Comparison of ENCODE assay signal across 8 cellular contexts in genomic region chr12:131828671-131829350, GRCh38. TPM values are rescaled to one million over a fixed set of nuclear protein-coding genes. Genes with fewer than 3 reads are reported as not detected.
DNase-seq lines count a peak whose midpoint lies in the region; ATAC-seq, FAIRE-seq and TF ChIP-seq lines count a peak whose summit lies in the region.

No MANE protein-coding gene starts in this region.

- TF ChIP-seq POLR2A in gastroesophageal sphincter (IDR thresholded peaks at IDR 0.05) (no peak), GM12892 (IDR thresholded peaks at IDR 0.05; ENCODE audit: low read depth, low read length) (no peak)

- H3K36me3 Mint-ChIP-seq in activated CD4-positive, alpha-beta T cell treated with anti-CD3 and anti-CD28 coated beads for 36 hours (ENCODE audit: low read depth), result no peaks in the 10 kb centered on the region
- no peaks in the 10 kb centered on the region for H3K36me3 Mint-ChIP-seq in activated CD4-positive, alpha-beta T cell treated with anti-CD3 and anti-CD28 coated beads, Interleukin-2, amount 10 ng/mL, durations not matched to agents 7 days and 5 days (ENCODE audit: low read depth)
- H3K36me3 Mint-ChIP-seq in WTC11, result no peaks in the 10 kb centered on the region

- TF ChIP-seq CTCF in WTC11 (IDR thresholded peaks at IDR 0.05) (no peak), gastroesophageal sphincter (IDR thresholded peaks at IDR 0.05) (no peak), retinal pigment epithelial cell (conservative IDR thresholded peaks at IDR 0.05; ENCODE audit: low read depth, low read length) (no peak)

- CTCF ChIA-PET in activated CD4-positive, alpha-beta T cell treated with anti-CD3 and anti-CD28 coated beads for 36 hours (lab: Charles Lee), result interaction anchor here (0.6 kb wide), 1 partner anchor 734 kb away, joined by 3 read pairs; no protein-coding TSS in a partner anchor
- CTCF ChIA-PET in activated CD4-positive, alpha-beta T cell treated with anti-CD3 and anti-CD28 coated beads, Interleukin-2, amount 10 ng/mL, durations not matched to agents 7 days and 5 days (lab: Charles Lee), result no interaction called here
- CTCF ChIA-PET in WTC11 (lab: Charles Lee), result interaction anchor here (0.9 to 1.5 kb wide), 5 partner anchors 22 to 697 kb away, joined by 3 to 6 read pairs (median 3); no protein-coding TSS in a partner anchor

- POLR2A ChIA-PET in activated CD4-positive, alpha-beta T cell treated with anti-CD3 and anti-CD28 coated beads for 36 hours (lab: Charles Lee), result no interaction called here
- POLR2A ChIA-PET in activated CD4-positive, alpha-beta T cell treated with anti-CD3 and anti-CD28 coated beads, Interleukin-2, amount 10 ng/mL, durations not matched to agents 7 days and 5 days (lab: Charles Lee), result no interaction called here
- POLR2A ChIA-PET in WTC11 (lab: Charles Lee), result no interaction called here

- H3K36me3 ChIP-seq in gastroesophageal sphincter, result no peaks in the 10 kb centered on the region

- intact Hi-C loops in activated CD4-positive, alpha-beta T cell treated with anti-CD3 and anti-CD28 coated beads for 36 hours (cut with DNase I, micrococcal nuclease), result loop anchor here in 1 of 2 experiments (1.0 to 2.0 kb wide), 3 partner anchors 118 to 220 kb away; partner anchors contain the start of genes EP400 and SFSWAP

- no peak for FAIRE-seq in GM12892 (lab: Jason Lieb, UNC)

- H3K9me3 ChIP-seq in gastroesophageal sphincter, result no peaks in the 10 kb centered on the region

- no peak overlapping the region for H3K27ac Mint-ChIP-seq in activated CD4-positive, alpha-beta T cell treated with anti-CD3 and anti-CD28 coated beads for 36 hours
- no peak overlapping the region for H3K27ac Mint-ChIP-seq in activated CD4-positive, alpha-beta T cell treated with anti-CD3 and anti-CD28 coated beads, Interleukin-2, amount 10 ng/mL, durations not matched to agents 7 days and 5 days
- no peak overlapping the region for H3K27ac Mint-ChIP-seq in WTC11

- no peak for TF ChIP-seq EP300 in gastroesophageal sphincter (IDR thresholded peaks at IDR 0.05)

- peaks cover 46% of the 10 kb centered on the region for H3K27me3 Mint-ChIP-seq in activated CD4-positive, alpha-beta T cell treated with anti-CD3 and anti-CD28 coated beads for 36 hours
- H3K27me3 Mint-ChIP-seq in activated CD4-positive, alpha-beta T cell treated with anti-CD3 and anti-CD28 coated beads, Interleukin-2, amount 10 ng/mL, durations not matched to agents 7 days and 5 days, result peaks cover 50% of the 10 kb centered on the region
- peaks cover 19% of the 10 kb centered on the region for H3K27me3 Mint-ChIP-seq in WTC11 (ENCODE audit: low read depth)

- no peaks in the 10 kb centered on the region for H3K9me3 Mint-ChIP-seq in activated CD4-positive, alpha-beta T cell treated with anti-CD3 and anti-CD28 coated beads for 36 hours (ENCODE audit: low read depth)
- no peaks in the 10 kb centered on the region for H3K9me3 Mint-ChIP-seq in activated CD4-positive, alpha-beta T cell treated with anti-CD3 and anti-CD28 coated beads, Interleukin-2, amount 10 ng/mL, durations not matched to agents 7 days and 5 days
- H3K9me3 Mint-ChIP-seq in WTC11, result no peaks in the 10 kb centered on the region

- peaks cover 92% of the 10 kb centered on the region for H3K27me3 ChIP-seq in gastroesophageal sphincter

- ATAC-seq in activated CD4-positive, alpha-beta T cell treated with anti-CD3 and anti-CD28 coated beads for 36 hours, result no peak
- ATAC-seq in WTC11 (peak; percentile 42), gastroesophageal sphincter (no peak), HG03565 (IDR thresholded peaks at IDR 0.05; ENCODE audit: unreplicated experiment) (no peak)

- no CpG with 5 or more reads among the region's 64 CpGs for WGBS in gastroesophageal sphincter (ENCODE audit: low coverage in 1 of 2), 2 donors

- H3K27ac ChIP-seq in gastroesophageal sphincter, result peak overlapping the region in 3 of 4 donors; percentile 20 to 76 (median 42)

- H3K4me1 Mint-ChIP-seq in activated CD4-positive, alpha-beta T cell treated with anti-CD3 and anti-CD28 coated beads for 36 hours, result peaks cover 11% of the 10 kb centered on the region
- H3K4me1 Mint-ChIP-seq in activated CD4-positive, alpha-beta T cell treated with anti-CD3 and anti-CD28 coated beads, Interleukin-2, amount 10 ng/mL, durations not matched to agents 7 days and 5 days, result peaks cover 13% of the 10 kb centered on the region
- peaks cover 21% of the 10 kb centered on the region for H3K4me1 Mint-ChIP-seq in WTC11

- peak overlapping the region; percentile 33 for H3K4me3 Mint-ChIP-seq in activated CD4-positive, alpha-beta T cell treated with anti-CD3 and anti-CD28 coated beads for 36 hours
- no peak overlapping the region for H3K4me3 Mint-ChIP-seq in activated CD4-positive, alpha-beta T cell treated with anti-CD3 and anti-CD28 coated beads, Interleukin-2, amount 10 ng/mL, durations not matched to agents 7 days and 5 days
- H3K4me3 Mint-ChIP-seq in WTC11, result peak overlapping the region; percentile 77

- H3K4me1 ChIP-seq in gastroesophageal sphincter, result peaks cover 0 to 57% (median 30%) of the 10 kb centered on the region in 3 donors

- peak; percentile 42 for DNase-seq in activated CD4-positive, alpha-beta T cell treated with anti-CD3 and anti-CD28 coated beads for 36 hours
- no peak for DNase-seq in activated CD4-positive, alpha-beta T cell treated with anti-CD3 and anti-CD28 coated beads, Interleukin-2, amount 10 ng/mL, durations not matched to agents 7 days and 5 days
- DNase-seq in WTC11 (ENCODE audit: low spot score), result no peak
- DNase-seq in retinal pigment epithelial cell (ENCODE audit: low read depth), result no peak
- no peak for DNase-seq in GM12892 (ENCODE audit: insufficient read length)
- DNase-seq in NCI-H1436 (lab: John Stamatoyannopoulos, UW), result no peak

- H3K4me3 ChIP-seq in gastroesophageal sphincter, result peak overlapping the region; percentile 5 to 58
- H3K4me3 ChIP-seq in retinal pigment epithelial cell (ENCODE audit: low read length), result peak overlapping the region; percentile 8

TF ChIP-seq in WTC11, 78 proteins besides CTCF, POLR2A, EP300 and RAD21:
- TF ChIP-seq ESRRA (CRISPR knock-in tag; IDR thresholded peaks at IDR 0.05; ENCODE audit: borderline replicate concordance), result no peak
- no peak for TF ChIP-seq PRRX2 (CRISPR knock-in tag; IDR thresholded peaks at IDR 0.05)
- no peak for TF ChIP-seq JAZF1 (CRISPR knock-in tag; IDR thresholded peaks at IDR 0.05)
- no peak for TF ChIP-seq GTF2I (CRISPR knock-in tag; conservative IDR thresholded peaks at IDR 0.05)
- no peak for TF ChIP-seq TP53 (CRISPR knock-in tag; IDR thresholded peaks at IDR 0.05)
- no peak for TF ChIP-seq CREM (CRISPR knock-in tag; IDR thresholded peaks at IDR 0.05)
- no peak for TF ChIP-seq MYBL2 (CRISPR knock-in tag; IDR thresholded peaks at IDR 0.05)

RNA-seq across cellular contexts. Expression of gene MMP17, which starts 0.6 kb away (rescaled TPM):
- not detected for total RNA-seq in activated CD4-positive, alpha-beta T cell treated with anti-CD3 and anti-CD28 coated beads for 36 hours
- under 1 TPM in 1 of 2 experiments, not detected in 1; 0.10 TPM for total RNA-seq in activated CD4-positive, alpha-beta T cell treated with anti-CD3 and anti-CD28 coated beads, Interleukin-2, amount 10 ng/mL, durations not matched to agents 7 days and 5 days
- total RNA-seq in WTC11 (2021) (58.8 to 67.1 TPM (median 62.1 TPM) in 3 replicates), gastroesophageal sphincter (1 to 10 TPM; 2.0 to 7.0 (median 4.5) TPM)
- not detected for polyA plus RNA-seq in GM12892 (2012; ENCODE audit: missing spikeins)
